ENCODE assay signal across 14 cellular contexts in genomic region chr9:96031366-96031824, GRCh38.
A peak's percentile ranks its signal among the peaks of the same experiment; 100 is the strongest.
DNase-seq lines count a peak whose midpoint lies in the region; ATAC-seq and TF ChIP-seq lines count a peak whose summit lies in the region.
"Had no signal": no experiment of that assay in that cellular context is flagged by ENCODE, and none has a peak within 500 bp of the region (broad histone marks: within the 10 kb centered on the region; RNA-seq: fewer than 3 reads in every experiment).

No MANE protein-coding gene starts in this region.

- H2BK12ac ChIP-seq in mesenchymal stem cell (ENCODE audit: low read length in 2 of 2), result no peak overlapping the region

- peaks cover 4% of the 10 kb centered on the region for H3K9me3 Mint-ChIP-seq in stimulated activated effector memory CD8-positive, alpha-beta T cell treated with anti-CD3 and anti-CD28 coated beads, Interleukin-12 subunit alpha, Interleukin-12 subunit beta, amount 100 ng/mL, for 72 hours
- H3K9me3 Mint-ChIP-seq: natural killer cell had no signal

- H3K79me1 ChIP-seq in mesenchymal stem cell (replicated peaks; ENCODE audit: low read length, poor library complexity, severe bottlenecking), result no peaks in the 10 kb centered on the region

- H3K36me3 ChIP-seq in mesenchymal stem cell (ENCODE audit: control insufficient read depth in 1 of 2, insufficient read depth in 2 of 2, low read depth in 1 of 2, low read length in 2 of 2), result no peaks in the 10 kb centered on the region
- H3K36me3 ChIP-seq: gastrocnemius medialis, WERI-Rb-1 had no signal

- H3K4me1 ChIP-seq in mesenchymal stem cell (ENCODE audit: control insufficient read depth, insufficient read depth, low read depth, low read length), result peaks cover 13% of the 10 kb centered on the region

- DNase-seq in NCI-H1694 treated with DMSO at 0.1 percent for 48 hours (lab: John Stamatoyannopoulos, UW) (peak; percentile 9), mesenchymal stem cell (peak; percentile 24)
- DNase-seq in activated CD4-positive, CD25-positive, alpha-beta regulatory T cell (lab: John Stamatoyannopoulos, UW), result no peak
- DNase-seq in stimulated activated effector memory CD8-positive, alpha-beta T cell treated with anti-CD3 and anti-CD28 coated beads, Interleukin-12 subunit alpha, Interleukin-12 subunit beta, amount 100 ng/mL, for 72 hours (ENCODE audit: low spot score in 2 of 2), result no peak
- no peak for DNase-seq in activated CD4-positive, alpha-beta T cell treated with anti-CD3 and anti-CD28 coated beads, Interleukin-2, amount 50 U/mL, for 4 hours
- DNase-seq: activated naive CD8-positive, alpha-beta T cell treated with anti-CD3 and anti-CD28 coated beads, Interleukin-2, amount 50 U/mL, for 24 hours; CD4-positive, CD25-positive, alpha-beta regulatory T cell; gastrocnemius medialis; Kasumi-1; natural killer cell; WERI-Rb-1 had no signal

- H4K91ac ChIP-seq in mesenchymal stem cell (ENCODE audit: low read length), result no peak overlapping the region

- no peak overlapping the region for H3K4ac ChIP-seq in mesenchymal stem cell (ENCODE audit: low read depth in 1 of 2, low read length in 2 of 2)

- no peak overlapping the region for H3K9ac ChIP-seq in mesenchymal stem cell (ENCODE audit: low read length)

- H2BK15ac ChIP-seq in mesenchymal stem cell (ENCODE audit: low read depth, poor library complexity, severe bottlenecking), result no peak overlapping the region

- TF ChIP-seq CTCF in C4-2B (conservative IDR thresholded peaks at IDR 0.05), result no peak

- H4K8ac ChIP-seq in mesenchymal stem cell (ENCODE audit: low read length), result no peak overlapping the region

- H3K4me3 ChIP-seq in mesenchymal stem cell (ENCODE audit: insufficient read depth in 1 of 2, low read depth in 1 of 2, low read length in 2 of 2), result no peak overlapping the region
- H3K4me3 ChIP-seq: gastrocnemius medialis had no signal

- H3K9me3 ChIP-seq in mesenchymal stem cell (ENCODE audit: control insufficient read depth, low read length), result peaks cover 3% of the 10 kb centered on the region
- H3K9me3 ChIP-seq: gastrocnemius medialis had no signal

- peaks cover 37 to 42% of the 10 kb centered on the region in 2 experiments for H3K27me3 ChIP-seq in mesenchymal stem cell (ENCODE audit: control insufficient read depth in 1 of 2, insufficient read depth in 1 of 2, low read length in 2 of 2)

- H3K14ac ChIP-seq in mesenchymal stem cell (ENCODE audit: low read length in 2 of 2), result no peak overlapping the region

- H3K27ac ChIP-seq in C4-2B (peak overlapping the region; percentile 77), angular gyrus (ENCODE audit: low read depth, low read length) (peak overlapping the region; percentile 49), mesenchymal stem cell (ENCODE audit: low read length, poor library complexity, severe bottlenecking) (no peak overlapping the region)
- H3K27ac ChIP-seq: gastrocnemius medialis, WERI-Rb-1 had no signal

- H3K18ac ChIP-seq in mesenchymal stem cell (ENCODE audit: low read depth in 1 of 2, low read length in 2 of 2), result no peak overlapping the region

- H3K4me1 Mint-ChIP-seq in stimulated activated effector memory CD8-positive, alpha-beta T cell treated with anti-CD3 and anti-CD28 coated beads, Interleukin-12 subunit alpha, Interleukin-12 subunit beta, amount 100 ng/mL, for 72 hours, result peaks cover 26% of the 10 kb centered on the region

- no peak for ATAC-seq in GM19328 (IDR thresholded peaks at IDR 0.05; ENCODE audit: unreplicated experiment)
- ATAC-seq in stimulated activated effector memory CD8-positive, alpha-beta T cell treated with anti-CD3 and anti-CD28 coated beads, Interleukin-12 subunit alpha, Interleukin-12 subunit beta, amount 100 ng/mL, for 72 hours, result no peak
- ATAC-seq: activated naive CD8-positive, alpha-beta T cell treated with anti-CD3 and anti-CD28 coated beads, Interleukin-2, amount 50 U/mL, for 24 hours; gastrocnemius medialis; natural killer cell had no signal

- H3K27ac Mint-ChIP-seq in stimulated activated effector memory CD8-positive, alpha-beta T cell treated with anti-CD3 and anti-CD28 coated beads, Interleukin-12 subunit alpha, Interleukin-12 subunit beta, amount 100 ng/mL, for 72 hours, result no peak overlapping the region
- H3K27ac Mint-ChIP-seq: activated naive CD8-positive, alpha-beta T cell treated with anti-CD3 and anti-CD28 coated beads, Interleukin-2, amount 50 U/mL, for 24 hours; natural killer cell had no signal

- WGBS in mesenchymal stem cell, result 75% methylated on average over 6 of the region's 6 CpGs

- no peak overlapping the region for H2AFZ ChIP-seq in mesenchymal stem cell (ENCODE audit: low read depth, low read length)

- no peaks in the 10 kb centered on the region for H3K36me3 Mint-ChIP-seq in stimulated activated effector memory CD8-positive, alpha-beta T cell treated with anti-CD3 and anti-CD28 coated beads, Interleukin-12 subunit alpha, Interleukin-12 subunit beta, amount 100 ng/mL, for 72 hours
- H3K36me3 Mint-ChIP-seq: CD4-positive, CD25-positive, alpha-beta regulatory T cell; natural killer cell had no signal

- no peak overlapping the region for H3K4me2 ChIP-seq in mesenchymal stem cell (ENCODE audit: low read length, poor library complexity, severe bottlenecking)

- H2BK120ac ChIP-seq in mesenchymal stem cell (ENCODE audit: low read depth, low read length), result no peak overlapping the region

- H3K23ac ChIP-seq in mesenchymal stem cell (ENCODE audit: low read length in 2 of 2), result no peak overlapping the region

- H2AK5ac ChIP-seq in mesenchymal stem cell (ENCODE audit: low read length, severe bottlenecking), result no peak overlapping the region

- H2BK5ac ChIP-seq in mesenchymal stem cell (ENCODE audit: low read depth, low read length, poor library complexity, severe bottlenecking), result no peak overlapping the region

- H3K4me3 Mint-ChIP-seq in stimulated activated effector memory CD8-positive, alpha-beta T cell treated with anti-CD3 and anti-CD28 coated beads, Interleukin-12 subunit alpha, Interleukin-12 subunit beta, amount 100 ng/mL, for 72 hours, result no peak overlapping the region
- H3K4me3 Mint-ChIP-seq: activated naive CD8-positive, alpha-beta T cell treated with anti-CD3 and anti-CD28 coated beads, Interleukin-2, amount 50 U/mL, for 24 hours; CD4-positive, CD25-positive, alpha-beta regulatory T cell; natural killer cell had no signal

Comparison
In these comparisons a context has a peak if more than half of its experiments do, and no peak if none do; other contexts are left out.
1. DNase-seq: peak in NCI-H1694 treated with DMSO at 0.1 percent for 48 hours (single experiment) and mesenchymal stem cell (single experiment); none in activated CD4-positive, CD25-positive, alpha-beta regulatory T cell (0 of 4), stimulated activated effector memory CD8-positive, alpha-beta T cell treated with anti-CD3 and anti-CD28 coated beads, Interleukin-12 subunit alpha, Interleukin-12 subunit beta, amount 100 ng/mL, for 72 hours (0 of 2) and activated CD4-positive, alpha-beta T cell treated with anti-CD3 and anti-CD28 coated beads, Interleukin-2, amount 50 U/mL, for 4 hours (0 of 2).